In the genomic region with DNA sequence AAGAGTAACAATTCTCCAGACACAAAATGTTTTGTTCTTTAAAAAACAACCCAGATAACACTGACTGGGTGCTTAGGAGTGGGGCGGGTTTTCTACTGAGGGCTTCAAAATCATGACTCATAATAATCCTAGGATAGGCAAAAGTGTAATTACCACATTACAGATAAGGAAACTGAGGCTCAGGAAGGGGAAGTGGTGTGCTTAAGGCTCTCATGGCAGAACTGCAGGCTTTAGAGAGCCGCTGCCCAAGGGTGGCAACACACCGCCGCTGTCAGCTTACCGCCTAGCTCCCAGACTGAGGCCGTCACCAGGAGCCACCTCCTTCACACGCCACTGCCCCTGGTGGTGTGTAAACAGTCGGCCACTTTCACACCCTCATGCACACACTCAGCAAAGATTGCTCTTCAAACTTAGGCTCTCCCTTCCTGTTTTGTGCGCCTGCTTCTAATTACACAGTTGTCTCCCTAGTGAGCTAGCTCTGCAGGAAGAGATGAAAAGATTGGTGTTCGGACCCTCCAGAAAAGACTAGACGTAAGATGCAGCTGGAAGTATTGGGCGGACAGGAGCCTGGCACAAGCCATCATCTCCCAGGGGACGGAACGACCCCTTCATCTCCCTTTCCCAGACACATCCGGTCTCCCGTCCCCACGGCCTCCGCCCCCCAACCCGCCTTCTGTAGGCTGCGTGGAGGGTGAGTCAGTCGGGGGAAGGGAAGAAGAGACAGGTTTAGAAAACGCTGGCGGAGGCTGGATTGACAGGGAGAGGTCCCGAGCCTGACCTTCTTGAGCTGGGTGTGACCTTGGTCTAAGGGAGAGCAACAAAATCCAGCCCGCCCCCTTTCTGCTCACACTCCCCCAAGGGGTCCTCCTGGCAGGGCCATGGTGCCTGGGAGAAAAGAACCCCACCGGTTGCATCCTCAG, we compare ENCODE assay signal across 10 cellular contexts.
DNase-seq lines count a peak whose midpoint lies in the region; ATAC-seq and TF ChIP-seq lines count a peak whose summit lies in the region.
"Had no signal": no experiment of that assay in that cellular context is flagged by ENCODE, and none has a peak within 500 bp of the region (broad histone marks: within the 10 kb centered on the region; RNA-seq: fewer than 3 reads in every experiment).

No MANE protein-coding gene starts in this region.

- H3K9ac ChIP-seq in PC-3 (ENCODE audit: low read length), result no peak overlapping the region

- no peaks in the 10 kb centered on the region for H3K9me2 ChIP-seq in PC-3 (replicated peaks; ENCODE audit: low read length)

- H3K4me3 ChIP-seq in PC-3 (ENCODE audit: low read length) (no peak overlapping the region), SJCRH30 (no peak overlapping the region), psoas muscle (no peak overlapping the region)

- no peak overlapping the region for H2AFZ ChIP-seq in PC-3 (ENCODE audit: low read length)

- H3K4me1 Mint-ChIP-seq in stimulated activated naive CD8-positive, alpha-beta T cell treated with anti-CD3 and anti-CD28 coated beads, Interleukin-15, amount 100 ng/mL, for 72 hours, result peaks cover 18% of the 10 kb centered on the region

- no peaks in the 10 kb centered on the region for H4K20me1 ChIP-seq in PC-3 (ENCODE audit: low read length)

- DNase-seq in NCI-H748 (lab: John Stamatoyannopoulos, UW; ENCODE audit: unreplicated experiment) (peak; percentile 43), NCI-H748 treated with DMSO at 0.1 percent for 48 hours (lab: John Stamatoyannopoulos, UW) (no peak), NCI-H510A treated with DMSO at 0.1 percent for 48 hours (lab: John Stamatoyannopoulos, UW) (peak; percentile 91), hepatic stellate cell (ENCODE audit: low spot score) (peak; percentile 34), PC-3 (no peak), SJCRH30 (no peak), psoas muscle (no peak)
- peak in 1 of 2 donors; percentile 12 for DNase-seq in stimulated activated naive CD8-positive, alpha-beta T cell treated with anti-CD3 and anti-CD28 coated beads, Interleukin-15, amount 100 ng/mL, for 72 hours
- DNase-seq: left cardiac atrium had no signal

- no TSS peak for BruUV-seq in PC-3 (replicated peaks; lab: Mats Ljungman, UMichigan)

- H3K27ac ChIP-seq in PC-3 (ENCODE audit: low read length), result no peak overlapping the region
- no peak overlapping the region for H3K27ac ChIP-seq in SJCRH30
- H3K27ac ChIP-seq in psoas muscle, result no peak overlapping the region

- WGBS in psoas muscle, 3 donors, result 52 to 57% (median 57%) methylated on average over 26 of the region's 26 CpGs

- no peaks in the 10 kb centered on the region for H3K79me2 ChIP-seq in PC-3 (ENCODE audit: low read length)

- POLR2A ChIA-PET in PC-3 (lab: Charles Lee; ENCODE audit: unreplicated experiment), result no interaction called here

- no peaks in the 10 kb centered on the region for H3F3A ChIP-seq in PC-3 (ENCODE audit: low read length, unreplicated experiment)

- H3K4me1 ChIP-seq in PC-3 (ENCODE audit: insufficient read depth, low read length) (peaks cover 18% of the 10 kb centered on the region), SJCRH30 (no peaks in the 10 kb centered on the region), psoas muscle (peaks cover 9% of the 10 kb centered on the region)

- no peak overlapping the region for H3K4me2 ChIP-seq in PC-3 (ENCODE audit: low read length)

- no peaks in the 10 kb centered on the region for H3K9me3 ChIP-seq in PC-3 (ENCODE audit: low read length)
- no peaks in the 10 kb centered on the region for H3K9me3 ChIP-seq in SJCRH30 (replicated peaks)
- H3K9me3 ChIP-seq in psoas muscle, result no peaks in the 10 kb centered on the region
- H3K9me3 ChIP-seq: tibial artery had no signal

- CTCF ChIA-PET in PC-3 (lab: Charles Lee), result no interaction called here

- H3K27me3 ChIP-seq in PC-3 (ENCODE audit: low read length) (no peaks in the 10 kb centered on the region), SJCRH30 (no peaks in the 10 kb centered on the region; the same call in 1 of the 2 replicates), psoas muscle (ENCODE audit: insufficient read depth in 3 of 3, low read length in 2 of 3) (no peaks in the 10 kb centered on the region)

- ATAC-seq in stimulated activated naive CD8-positive, alpha-beta T cell treated with anti-CD3 and anti-CD28 coated beads, Interleukin-15, amount 100 ng/mL, for 72 hours, result peak; percentile 67
- ATAC-seq in PC-3 (no peak), psoas muscle (no peak)

- no peak overlapping the region for H3K27ac Mint-ChIP-seq in stimulated activated naive CD8-positive, alpha-beta T cell treated with anti-CD3 and anti-CD28 coated beads, Interleukin-15, amount 100 ng/mL, for 72 hours

- H3K4me3 Mint-ChIP-seq in stimulated activated naive CD8-positive, alpha-beta T cell treated with anti-CD3 and anti-CD28 coated beads, Interleukin-15, amount 100 ng/mL, for 72 hours, result peak overlapping the region in 1 of 2 donors; percentile 6

- TF ChIP-seq CTCF in PC-3 (conservative IDR thresholded peaks at IDR 0.05; ENCODE audit: low read depth, low read length) (no peak), psoas muscle (IDR thresholded peaks at IDR 0.05) (no peak)

- intact Hi-C loops in PC-3 (cut with micrococcal nuclease) (no loop called here), psoas muscle (cut with DNase I) (no loop called here)

- peaks cover 0 to 7% of the 10 kb centered on the region in 2 donors for H3K9me3 Mint-ChIP-seq in stimulated activated naive CD8-positive, alpha-beta T cell treated with anti-CD3 and anti-CD28 coated beads, Interleukin-15, amount 100 ng/mL, for 72 hours

- H3K36me3 ChIP-seq in PC-3 (ENCODE audit: low read depth, low read length) (no peaks in the 10 kb centered on the region), SJCRH30 (no peaks in the 10 kb centered on the region), psoas muscle (ENCODE audit: insufficient read depth in 1 of 2, low read depth in 1 of 2) (no peaks in the 10 kb centered on the region)
- H3K36me3 ChIP-seq: tibial artery had no signal

- peaks cover 35% of the 10 kb centered on the region for H3K27me3 Mint-ChIP-seq in stimulated activated naive CD8-positive, alpha-beta T cell treated with anti-CD3 and anti-CD28 coated beads, Interleukin-15, amount 100 ng/mL, for 72 hours

Comparison
In these comparisons a context has a peak if more than half of its experiments do, and no peak if none do; other contexts are left out.
1. DNase-seq: peak in NCI-H748 (single experiment), NCI-H510A treated with DMSO at 0.1 percent for 48 hours (single experiment) and hepatic stellate cell (single experiment); none in NCI-H748 treated with DMSO at 0.1 percent for 48 hours (single experiment), PC-3 (single experiment), SJCRH30 (0 of 2) and psoas muscle (0 of 2).